In the genomic region with DNA sequence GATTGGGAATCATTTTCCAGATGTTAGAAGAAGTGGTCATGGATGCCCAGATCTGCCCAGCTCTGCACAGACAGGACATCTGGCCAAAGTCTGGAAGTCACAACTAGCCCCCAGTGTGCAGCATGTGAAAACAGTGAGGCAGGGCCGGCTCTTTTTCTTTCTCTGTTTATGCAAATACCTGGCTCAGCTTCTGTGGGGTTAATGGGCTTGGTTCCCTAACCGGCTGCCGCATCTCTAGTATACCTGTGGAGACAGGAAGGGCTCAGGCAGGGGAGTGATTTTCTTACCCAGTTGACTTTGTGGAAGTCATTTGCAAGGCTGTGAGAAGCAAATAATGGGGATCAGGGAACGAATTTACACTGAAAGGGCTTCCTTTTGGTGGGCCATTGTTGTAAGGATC, we compare ENCODE assay signal across 19 cellular contexts.
"Had no signal": no experiment of that assay in that cellular context is flagged by ENCODE, and none has a peak within 500 bp of the region (broad histone marks: within the 10 kb centered on the region; RNA-seq: fewer than 3 reads in every experiment).

No MANE protein-coding gene starts in this region.

- H3K4me1 ChIP-seq: esophagus squamous epithelium, prostate gland, tibial nerve, uterus had no signal

- H3K27ac ChIP-seq: esophagus squamous epithelium, prostate gland, skin epidermis, tibial nerve, uterus, WERI-Rb-1 had no signal

- H3K9me3 ChIP-seq: esophagus squamous epithelium, mucosa of descending colon, prostate gland, tibial nerve, uterus had no signal

- DNase-seq: activated CD4-positive, alpha-beta T cell treated with anti-CD3 and anti-CD28 coated beads for 4 hours; activated CD8-positive, alpha-beta memory T cell treated with anti-CD3 and anti-CD28 coated beads for 24 hours; activated CD8-positive, alpha-beta memory T cell treated with anti-CD3 and anti-CD28 coated beads, Interleukin-2, amount 50 U/mL, for 48 hours; activated gamma-delta T cell treated with Interleukin-2 at 50 U/mL for 16 hours; activated T-cell treated with anti-CD3 and anti-CD28 coated beads, Interleukin-2, amount 50 U/mL, for 72 hours; amniotic stem cell; effector memory CD4-positive, alpha-beta T cell; esophagus squamous epithelium; hippocampal formation; left ventricle myocardium superior; mucosa of descending colon; naive B cell; right cardiac atrium; uterus; WERI-Rb-1 had no signal

- H3K36me3 ChIP-seq: esophagus squamous epithelium, prostate gland, tibial nerve, uterus, WERI-Rb-1 had no signal

- H3K27me3 ChIP-seq: esophagus squamous epithelium, tibial nerve, uterus had no signal

- H3K4me3 ChIP-seq: esophagus squamous epithelium, mucosa of descending colon, prostate gland, skin epidermis, tibial nerve, uterus had no signal

- ATAC-seq: activated naive CD4-positive, alpha-beta T cell treated with anti-CD3 and anti-CD28 coated beads, Interleukin-2, amount 50 U/mL, for 72 hours; activated T-cell treated with anti-CD3 and anti-CD28 coated beads, Interleukin-2, amount 50 U/mL, for 72 hours; left ventricle myocardium superior; mucosa of descending colon had no signal
